ENCODE assay signal across 8 cellular contexts in genomic region chr19:18419699-18420460, GRCh38. TPM values are rescaled to one million over a fixed set of nuclear protein-coding genes. Genes with fewer than 3 reads are reported as not detected.
DNase-seq lines count a peak whose midpoint lies in the region; ATAC-seq and TF ChIP-seq lines count a peak whose summit lies in the region.

No MANE protein-coding gene starts in this region.

- H3K4me1 ChIP-seq in CD8-positive, alpha-beta T cell (ENCODE audit: insufficient read depth, low read length): peaks cover 80% of the 10 kb centered on the region

- peaks cover 14% of the 10 kb centered on the region for H3K27me3 Mint-ChIP-seq in CD8-positive, alpha-beta T cell (ENCODE audit: low read depth)
- no peaks in the 10 kb centered on the region for H3K27me3 Mint-ChIP-seq in T-helper 2 cell treated with Interferon-gamma antibody and Interleukin-4, amounts not matched to agents 5 μg/mL and 100 μg/mL, for 36 hours (ENCODE audit: low read depth)
- H3K27me3 Mint-ChIP-seq in natural killer cell treated with Interleukin-12 subunit alpha and Interleukin-12 subunit beta and Interleukin-15 and Interleukin-18, amount 100 ng/mL, for 72 hours: no peaks in the 10 kb centered on the region

- H3K9me3 ChIP-seq in CD8-positive, alpha-beta T cell (ENCODE audit: low read length): no peaks in the 10 kb centered on the region

- H3K27me3 ChIP-seq in CD8-positive, alpha-beta T cell (ENCODE audit: insufficient read depth, low read length): no peaks in the 10 kb centered on the region

- intact Hi-C loops in CD8-positive, alpha-beta T cell (cut with DNase I, micrococcal nuclease): loop anchor here in 1 of 2 experiments (1.0 to 5.0 kb wide), 5 partner anchors 9 to 772 kb away; partner anchors contain the start of genes BORCS8, PGPEP1, RAB3A and RFXANK

- H3K4me3 ChIP-seq in CD8-positive, alpha-beta T cell (ENCODE audit: low read depth, low read length): peak overlapping the region; percentile 55

- POLR2A ChIA-PET in CD8-positive, alpha-beta T cell (lab: Charles Lee): interaction anchor here (0.5 to 3.3 kb wide), 8 partner anchors 9 to 268 kb away, joined by 3 to 21 read pairs (median 6); partner anchors contain the start of gene JUND

- H3K36me3 ChIP-seq in CD8-positive, alpha-beta T cell (ENCODE audit: insufficient read depth, low read length): no peaks in the 10 kb centered on the region

- peak; percentile 36 for ATAC-seq in CD8-positive, alpha-beta T cell
- ATAC-seq in HG02642 (IDR thresholded peaks at IDR 0.05; ENCODE audit: poor library complexity, unreplicated experiment) (peak; percentile 7), GM21367 (IDR thresholded peaks at IDR 0.05; ENCODE audit: unreplicated experiment) (no peak), GM21529 (IDR thresholded peaks at IDR 0.05; ENCODE audit: unreplicated experiment) (no peak)
- peak; percentile 1 to 15 for ATAC-seq in natural killer cell treated with Interleukin-12 subunit alpha and Interleukin-12 subunit beta and Interleukin-15 and Interleukin-18, amount 100 ng/mL, for 72 hours

- peak overlapping the region; percentile 84 for H3K4me3 Mint-ChIP-seq in CD8-positive, alpha-beta T cell
- peak overlapping the region; percentile 98 for H3K4me3 Mint-ChIP-seq in T-helper 2 cell treated with Interferon-gamma antibody and Interleukin-4, amounts not matched to agents 5 μg/mL and 100 μg/mL, for 36 hours
- peak overlapping the region; percentile 94 for H3K4me3 Mint-ChIP-seq in natural killer cell treated with Interleukin-12 subunit alpha and Interleukin-12 subunit beta and Interleukin-15 and Interleukin-18, amount 100 ng/mL, for 72 hours

- no peak for TF ChIP-seq CTCF in CD8-positive, alpha-beta T cell (IDR thresholded peaks at IDR 0.05)

- H3K36me3 Mint-ChIP-seq in CD8-positive, alpha-beta T cell: no peaks in the 10 kb centered on the region
- H3K36me3 Mint-ChIP-seq in T-helper 2 cell treated with Interferon-gamma antibody and Interleukin-4, amounts not matched to agents 5 μg/mL and 100 μg/mL, for 36 hours (ENCODE audit: low read depth): peaks cover 12% of the 10 kb centered on the region
- H3K36me3 Mint-ChIP-seq in natural killer cell treated with Interleukin-12 subunit alpha and Interleukin-12 subunit beta and Interleukin-15 and Interleukin-18, amount 100 ng/mL, for 72 hours: no peaks in the 10 kb centered on the region

- no peaks in the 10 kb centered on the region for H3K9me3 Mint-ChIP-seq in CD8-positive, alpha-beta T cell
- H3K9me3 Mint-ChIP-seq in T-helper 2 cell treated with Interferon-gamma antibody and Interleukin-4, amounts not matched to agents 5 μg/mL and 100 μg/mL, for 36 hours: no peaks in the 10 kb centered on the region
- no peaks in the 10 kb centered on the region for H3K9me3 Mint-ChIP-seq in natural killer cell treated with Interleukin-12 subunit alpha and Interleukin-12 subunit beta and Interleukin-15 and Interleukin-18, amount 100 ng/mL, for 72 hours

- DNase-seq in CD8-positive, alpha-beta T cell: peak in 3 of 7 experiments; percentile 50 to 55 (median 55)
- peak; percentile 38 for DNase-seq in T-helper 2 cell treated with Interferon-gamma antibody and Interleukin-4, amounts not matched to agents 5 μg/mL and 100 μg/mL, for 36 hours (ENCODE audit: low spot score)
- DNase-seq in effector CD4-positive, alpha-beta T cell: peak; percentile 33
- DNase-seq in natural killer cell treated with Interleukin-12 subunit alpha and Interleukin-12 subunit beta and Interleukin-15 and Interleukin-18, amount 100 ng/mL, for 72 hours (ENCODE audit: low spot score): peak; percentile 71
- DNase-seq in T1000 (lab: John Stamatoyannopoulos, UW): no peak

- CTCF ChIA-PET in CD8-positive, alpha-beta T cell (lab: Charles Lee): interaction anchor here (0.7 to 13.7 kb wide), 7 partner anchors 9 to 212 kb away, joined by 3 to 160 read pairs (median 6); no protein-coding TSS in a partner anchor

- peaks cover 75% of the 10 kb centered on the region for H3K4me1 Mint-ChIP-seq in CD8-positive, alpha-beta T cell (ENCODE audit: low read depth)
- H3K4me1 Mint-ChIP-seq in T-helper 2 cell treated with Interferon-gamma antibody and Interleukin-4, amounts not matched to agents 5 μg/mL and 100 μg/mL, for 36 hours (ENCODE audit: low read depth): peaks cover 64% of the 10 kb centered on the region
- peaks cover 57 to 62% of the 10 kb centered on the region in 2 donors for H3K4me1 Mint-ChIP-seq in natural killer cell treated with Interleukin-12 subunit alpha and Interleukin-12 subunit beta and Interleukin-15 and Interleukin-18, amount 100 ng/mL, for 72 hours (ENCODE audit: low read depth in 2 of 2)

- no peak overlapping the region for H3K27ac ChIP-seq in CD8-positive, alpha-beta T cell (ENCODE audit: low read depth, low read length)

- H3K27ac Mint-ChIP-seq in CD8-positive, alpha-beta T cell: peak overlapping the region; percentile 91
- peak overlapping the region; percentile 94 for H3K27ac Mint-ChIP-seq in T-helper 2 cell treated with Interferon-gamma antibody and Interleukin-4, amounts not matched to agents 5 μg/mL and 100 μg/mL, for 36 hours
- H3K27ac Mint-ChIP-seq in natural killer cell treated with Interleukin-12 subunit alpha and Interleukin-12 subunit beta and Interleukin-15 and Interleukin-18, amount 100 ng/mL, for 72 hours: peak overlapping the region; percentile 91 to 94

RNA-seq across cellular contexts. Expression of gene SSBP4, which starts 0.7 kb away (rescaled TPM):
- total RNA-seq in CD8-positive, alpha-beta T cell: 10 to 100 TPM; 49.9 to 58.2 TPM
- total RNA-seq in natural killer cell treated with Interleukin-12 subunit alpha and Interleukin-12 subunit beta and Interleukin-15 and Interleukin-18, amount 100 ng/mL, for 72 hours: 100 to 1,000 TPM; 112 to 271 TPM

RNA-seq across cellular contexts. Expression of gene ISYNA1, which starts 18.1 kb away (rescaled TPM):
- 10 to 100 TPM; 54.5 to 54.7 TPM for total RNA-seq in CD8-positive, alpha-beta T cell
- total RNA-seq in natural killer cell treated with Interleukin-12 subunit alpha and Interleukin-12 subunit beta and Interleukin-15 and Interleukin-18, amount 100 ng/mL, for 72 hours: 10 to 100 TPM; 19.0 to 25.6 TPM

RNA-seq across cellular contexts. Expression of gene LRRC25, which starts 22.5 kb away (rescaled TPM):
- total RNA-seq in CD8-positive, alpha-beta T cell: under 1 TPM in 1 of 2 experiments, not detected in 1; 0.22 TPM
- total RNA-seq in natural killer cell treated with Interleukin-12 subunit alpha and Interleukin-12 subunit beta and Interleukin-15 and Interleukin-18, amount 100 ng/mL, for 72 hours: not detected

RNA-seq across cellular contexts. Expression of gene GDF15, which starts 33.9 kb away (rescaled TPM):
- total RNA-seq in CD8-positive, alpha-beta T cell: not detected
- under 1 TPM in 1 of 2 donors, not detected in 1; 0.71 TPM for total RNA-seq in natural killer cell treated with Interleukin-12 subunit alpha and Interleukin-12 subunit beta and Interleukin-15 and Interleukin-18, amount 100 ng/mL, for 72 hours

Comparison
In these comparisons a context has a peak if more than half of its experiments do, and no peak if none do; other contexts are left out.
1. ATAC-seq: peak in CD8-positive, alpha-beta T cell (single experiment), HG02642 (single experiment) and natural killer cell treated with Interleukin-12 subunit alpha and Interleukin-12 subunit beta and Interleukin-15 and Interleukin-18, amount 100 ng/mL, for 72 hours (2 of 2); none in GM21367 (single experiment) and GM21529 (single experiment).
2. Peak in every context shown above with its lines, with median percentiles within 50 percentile points of each other: H3K27ac Mint-ChIP-seq and H3K4me3 Mint-ChIP-seq.